Comparison of ENCODE assay signal across 16 cellular contexts in genomic region chr15:58761010-58761388, GRCh38. TPM values are rescaled to one million over a fixed set of nuclear protein-coding genes. Genes with fewer than 3 reads are reported as not detected.
DNase-seq lines count a peak whose midpoint lies in the region; ATAC-seq, FAIRE-seq and TF ChIP-seq lines count a peak whose summit lies in the region.
"Had no signal": no experiment of that assay in that cellular context is flagged by ENCODE, and none has a peak within 500 bp of the region (broad histone marks: within the 10 kb centered on the region; RNA-seq: fewer than 3 reads in every experiment).

No MANE protein-coding gene starts in this region.

- TF ChIP-seq RAD21 in GM12878 (IDR thresholded peaks at IDR 0.05; ENCODE audit: insufficient read depth, low read depth, low read length), result peak; percentile 6; the same call in 1 of the 2 replicates

- H3K27me3 ChIP-seq in GM12878 (replicated peaks in 1 of 2; ENCODE audit: control insufficient read depth in 2 of 2, insufficient read depth in 2 of 2, low read length in 1 of 2), result no peaks in the 10 kb centered on the region
- H3K27me3 ChIP-seq: BE2C had no signal

- no peak overlapping the region for H3K4me2 ChIP-seq in GM12878 (ENCODE audit: control insufficient read depth, insufficient read depth)

- TF ChIP-seq CTCF in CD14-positive monocyte (IDR thresholded peaks at IDR 0.05) (peak; percentile 16), GM12878 (IDR thresholded peaks at IDR 0.05 in 2 of 3, conservative IDR thresholded peaks at IDR 0.05 in 1 of 3; ENCODE audit: control insufficient read depth in 2 of 3, extremely low read depth in 1 of 3, insufficient read depth in 1 of 3, low read depth in 3 of 3, low read length in 3 of 3) (peak in 1 of 3 experiments; percentile 15; a peak in 1 of 6 replicates)

- intact Hi-C loops in CD14-positive monocyte (cut with micrococcal nuclease), result no loop called here
- intact Hi-C loops in GM12878 (cut with micrococcal nuclease; ENCODE audit: unreplicated experiment), result no loop called here

- TF ChIP-seq POLR2A in GM12878 (IDR thresholded peaks at IDR 0.05; ENCODE audit: low read depth, low read length), result no peak

- no peak overlapping the region for H3K4me3 ChIP-seq in GM12878

- peaks cover 0 to 15% (median 10%) of the 10 kb centered on the region in 7 donors for H3K9me3 Mint-ChIP-seq in CD14-positive monocyte

- no peaks in the 10 kb centered on the region for H3K36me3 ChIP-seq in GM12878 (ENCODE audit: control insufficient read depth in 2 of 2, insufficient read depth in 2 of 2, low read length in 1 of 2)
- H3K36me3 ChIP-seq: BE2C had no signal

- no peak overlapping the region for H3K27ac ChIP-seq in GM12878 (ENCODE audit: control insufficient read depth, insufficient read depth)

- no peaks in the 10 kb centered on the region for H3K4me1 ChIP-seq in GM12878 (ENCODE audit: control insufficient read depth, insufficient read depth, low read length)
- H3K4me1 ChIP-seq: BE2C had no signal

- H3K36me3 Mint-ChIP-seq in CD14-positive monocyte, result no peaks in the 10 kb centered on the region

- no peaks in the 10 kb centered on the region for H4K20me1 ChIP-seq in GM12878 (ENCODE audit: control insufficient read depth, insufficient read depth)

- POLR2A ChIA-PET in GM12878 (lab: Charles Lee), result interaction anchor here (0.5 to 1.6 kb wide), 3 partner anchors 10 to 201 kb away, joined by 3 to 11 read pairs (median 3); partner anchors contain the start of gene MINDY2

- BruUV-seq in GM12878 (replicated peaks; lab: Mats Ljungman, UMichigan), result no TSS peak

- no peak overlapping the region for H3K9ac ChIP-seq in GM12878 (ENCODE audit: control insufficient read depth, insufficient read depth, low read length)

- no peak overlapping the region for H2AFZ ChIP-seq in GM12878 (ENCODE audit: control insufficient read depth, low read depth, low read length)

- no peak for FAIRE-seq in GM12878 (lab: Jason Lieb, UNC)
- FAIRE-seq: frontal cortex had no signal

- TF ChIP-seq EP300 in GM12878 (IDR thresholded peaks at IDR 0.05; ENCODE audit: borderline replicate concordance in 1 of 2, control insufficient read depth in 1 of 2, low read depth in 2 of 2, low read length in 2 of 2), result no peak

- in situ Hi-C loops in GM12878 (cut with MboI), result no loop called here

- 88% methylated on average over 1 of the region's 1 CpG for WGBS in GM12878 (ENCODE audit: insufficient coverage, insufficient replicate concordance, low lambda C conversion rate, missing lambda C conversion rate)

- CTCF ChIA-PET in GM12878 (lab: Yijun Ruan, JAX), result interaction anchor here (0.6 to 4.4 kb wide), 9 partner anchors 9 to 768 kb away, joined by 3 to 30 read pairs (median 3); partner anchors contain the start of gene ADAM10

- DNase-seq in AML-193 (lab: John Stamatoyannopoulos, UW), result peak; percentile 28 to 36
- DNase-seq in CD14-positive monocyte (ENCODE audit: low spot score), result no peak
- peak; percentile 9 for DNase-seq in NCI-H69 (lab: John Stamatoyannopoulos, UW)
- no peak for DNase-seq in GM12878 (ENCODE audit: low read depth, low spot score)
- no peak for DNase-seq in SHP77 (lab: John Stamatoyannopoulos, UW)
- no peak for DNase-seq in amniotic stem cell (lab: John Stamatoyannopoulos, UW)
- DNase-seq: BE2C, dermis blood vessel endothelial cell, DMS53, H7, NCI-H1048, NCI-H2081, NCI-H510A treated with DMSO at 0.1 percent for 48 hours had no signal

- peaks cover 3% of the 10 kb centered on the region; the same call in 2 of the 3 replicates for H3K9me3 ChIP-seq in GM12878 (replicated peaks; ENCODE audit: control insufficient read depth, insufficient read depth, low read length)
- H3K9me3 ChIP-seq: BE2C had no signal

- RAD21 ChIA-PET in GM12878 (lab: Charles Lee; ENCODE audit: unreplicated experiment), result interaction anchor here (0.7 to 3.1 kb wide), 3 partner anchors 13 to 533 kb away, joined by 3 to 23 read pairs (median 3); no protein-coding TSS in a partner anchor

- H3K79me2 ChIP-seq in GM12878 (ENCODE audit: control insufficient read depth, insufficient read depth, low read length), result no peaks in the 10 kb centered on the region

- no peak overlapping the region for H3K27ac Mint-ChIP-seq in CD14-positive monocyte
- H3K27ac Mint-ChIP-seq: nephron had no signal

- peaks cover 0 to 5% (median 2%) of the 10 kb centered on the region in 3 donors for H3K27me3 Mint-ChIP-seq in CD14-positive monocyte (ENCODE audit: low read depth in 3 of 3)

- H3K4me1 Mint-ChIP-seq in CD14-positive monocyte, result peaks cover 6% of the 10 kb centered on the region
- H3K4me1 Mint-ChIP-seq: nephron had no signal

- SMC1A ChIA-PET in GM12878 (lab: Charles Lee; ENCODE audit: uncharacterized antibody, unreplicated experiment), result interaction anchor here (0.9 to 4.1 kb wide), 6 partner anchors 9 to 533 kb away, joined by 3 to 21 read pairs (median 6); partner anchors contain the start of gene MINDY2

- ATAC-seq in GM12878, result no peak
- no peak for ATAC-seq in GM21529 (IDR thresholded peaks at IDR 0.05; ENCODE audit: unreplicated experiment)

- no peak overlapping the region for H3K4me3 Mint-ChIP-seq in CD14-positive monocyte
- H3K4me3 Mint-ChIP-seq: nephron had no signal

TF ChIP-seq in GM12878, 131 proteins besides CTCF, POLR2A, EP300 and RAD21:
- TF ChIP-seq ASH2L (IDR thresholded peaks at IDR 0.05; ENCODE audit: borderline replicate concordance, low read depth), result no peak
- no peak for TF ChIP-seq NFYA (IDR thresholded peaks at IDR 0.05; ENCODE audit: borderline replicate concordance, low read depth, low read length)
- TF ChIP-seq ZNF207 (IDR thresholded peaks at IDR 0.05; ENCODE audit: borderline replicate concordance), result no peak
- TF ChIP-seq POLR2AphosphoS5 (IDR thresholded peaks at IDR 0.05; ENCODE audit: low read length), result no peak
- TF ChIP-seq E2F4 (IDR thresholded peaks at IDR 0.05; ENCODE audit: low read depth, low read length), result no peak
- no peak for TF ChIP-seq RAD51 (IDR thresholded peaks at IDR 0.05)

RNA-seq across cellular contexts. Expression of gene MINDY2, which starts 10.1 kb away (rescaled TPM):
- polyA plus RNA-seq in CD14-positive monocyte (10 to 100 TPM in 1 of 2 donors, 1 to 10 TPM in 1; 3.4 to 10.9 TPM), GM12878 (2011; rRNA removed) (6.0 and 12.9 TPM in 2 replicates), GM12878 (2014; fragmentation: Illumina TruSeq; extraction: Trizol) (2.4 and 3.3 TPM in 2 replicates), GM12878 (2014; fragmentation: Nextera tagmentation; extraction: Ambion mirVana) (under 1 TPM; 0.73 to 0.74 TPM), GM12878 (2014; rRNA removed) (1.5 and 2.2 TPM in 2 replicates), GM12878 (2016; fragmentation: Nextera tagmentation; extraction: Ambion mirVana) (1 to 10 TPM; 8.9 to 9.4 TPM)
- 28.7 and 35.6 TPM in 2 replicates for total RNA-seq in GM12878 (2013; cell fraction: nucleolus; rRNA removed)
- total RNA-seq in GM12878 (2014; rRNA removed) (2.7 and 2.8 TPM in 2 replicates), GM12878 (2014; rRNA removed; fragmentation: Illumina TruSeq; extraction: Trizol) (3.6 and 3.8 TPM in 2 replicates), GM12878 (2021) (4.2 and 5.2 TPM in 2 replicates)
- polyA plus RNA-seq in GM12878 (2011; ENCODE audit: low read depth), result 1.7 TPM
- polyA plus RNA-seq in GM12878 (2011; cell fraction: cytosol; rRNA removed), result 1.9 and 2.0 TPM in 2 replicates
- polyA plus RNA-seq in GM12878 (2011; cell fraction: nucleus; rRNA removed), result 3.8 TPM in 2 replicates
- 3.0 and 4.5 TPM in 2 replicates for polyA plus RNA-seq in GM12878 (2012)
- 7.1 and 15.5 TPM in 2 replicates for polyA minus RNA-seq in GM12878 (2011; rRNA and poly(A)+ RNA removed)
- polyA minus RNA-seq in GM12878 (2011; cell fraction: cytosol; rRNA and poly(A)+ RNA removed), result 3.4 and 4.8 TPM in 2 replicates
- polyA minus RNA-seq in GM12878 (2011; cell fraction: nucleus; rRNA and poly(A)+ RNA removed), result 5.0 and 6.1 TPM in 2 replicates

RNA-seq across cellular contexts. Expression of gene ADAM10, which starts 11.5 kb away (rescaled TPM):
- polyA plus RNA-seq in CD14-positive monocyte (100 to 1,000 TPM; 149 to 269 TPM), GM12878 (2011; rRNA removed) (83.0 and 107 TPM in 2 replicates), GM12878 (2014; fragmentation: Illumina TruSeq; extraction: Trizol) (59.5 and 60.2 TPM in 2 replicates), GM12878 (2014; fragmentation: Nextera tagmentation; extraction: Ambion mirVana) (10 to 100 TPM; 10.0 to 11.1 TPM), GM12878 (2014; rRNA removed) (43.5 and 50.4 TPM in 2 replicates), GM12878 (2016; fragmentation: Nextera tagmentation; extraction: Ambion mirVana) (10 to 100 TPM; 87.6 to 88.9 TPM)
- total RNA-seq in GM12878 (2013; cell fraction: nucleolus; rRNA removed), result 214 and 218 TPM in 2 replicates
- total RNA-seq in GM12878 (2014; rRNA removed) (40.7 and 43.9 TPM in 2 replicates), GM12878 (2014; rRNA removed; fragmentation: Illumina TruSeq; extraction: Trizol) (33.1 and 33.3 TPM in 2 replicates), GM12878 (2021) (73.7 and 77.0 TPM in 2 replicates)
- polyA plus RNA-seq in GM12878 (2011; ENCODE audit: low read depth), result 34.2 TPM
- 37.9 and 39.1 TPM in 2 replicates for polyA plus RNA-seq in GM12878 (2011; cell fraction: cytosol; rRNA removed)
- polyA plus RNA-seq in GM12878 (2011; cell fraction: nucleus; rRNA removed), result 23.7 and 25.8 TPM in 2 replicates
- 61.2 and 63.5 TPM in 2 replicates for polyA plus RNA-seq in GM12878 (2012)
- 60.7 and 111 TPM in 2 replicates for polyA minus RNA-seq in GM12878 (2011; rRNA and poly(A)+ RNA removed)
- polyA minus RNA-seq in GM12878 (2011; cell fraction: cytosol; rRNA and poly(A)+ RNA removed), result 39.4 and 50.1 TPM in 2 replicates
- polyA minus RNA-seq in GM12878 (2011; cell fraction: nucleus; rRNA and poly(A)+ RNA removed), result 37.4 and 63.6 TPM in 2 replicates

Comparison
In these comparisons a context has a peak if more than half of its experiments do, and no peak if none do; other contexts are left out.
1. DNase-seq: peak in AML-193 (2 of 2) and NCI-H69 (single experiment); none in CD14-positive monocyte (single experiment), GM12878 (single experiment), SHP77 (0 of 2) and amniotic stem cell (single experiment).